ENCODE assay signal across 24 cellular contexts in the genomic region with DNA sequence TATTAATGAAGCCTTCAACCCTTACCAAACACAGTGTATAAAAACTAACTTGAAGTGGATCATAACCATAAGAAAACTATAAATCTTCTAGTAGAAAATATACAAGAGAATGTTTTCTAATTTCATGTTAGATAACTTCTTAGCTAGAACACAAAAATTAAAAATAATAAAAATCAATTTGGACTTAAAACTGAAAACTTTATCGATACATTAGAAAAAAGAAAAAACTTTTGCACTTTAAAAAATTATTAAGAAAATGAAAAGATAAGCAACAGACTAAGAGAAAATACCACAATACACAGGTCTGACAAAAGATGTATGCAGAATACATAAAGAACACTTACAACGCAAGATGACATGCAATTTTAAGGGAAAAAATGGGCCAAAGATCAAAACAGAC.
"Had no signal": no experiment of that assay in that cellular context is flagged by ENCODE, and none has a peak within 500 bp of the region (broad histone marks: within the 10 kb centered on the region; RNA-seq: fewer than 3 reads in every experiment).

No MANE protein-coding gene starts in this region.

- H3K27me3 ChIP-seq: esophagus muscularis mucosa, gastroesophageal sphincter, neural progenitor cell, ovary, suprapubic skin, tibial artery, upper lobe of left lung, uterus had no signal

- H3K36me3 Mint-ChIP-seq: natural killer cell treated with Interleukin-12 subunit alpha and Interleukin-12 subunit beta and Interleukin-15 and Interleukin-18, amount 100 ng/mL, for 72 hours had no signal

- H3K9me3 Mint-ChIP-seq: natural killer cell treated with Interleukin-12 subunit alpha and Interleukin-12 subunit beta and Interleukin-15 and Interleukin-18, amount 100 ng/mL, for 72 hours had no signal

- H3K4me3 ChIP-seq: esophagus muscularis mucosa, gastroesophageal sphincter, left ventricle myocardium inferior, lower lobe of right lung, neural progenitor cell, ovary, smooth muscle cell, suprapubic skin, tibial artery, upper lobe of left lung, uterus had no signal

- H3K27ac ChIP-seq: epithelial cell of prostate, esophagus muscularis mucosa, gastroesophageal sphincter, left ventricle myocardium inferior, lower lobe of right lung, neural progenitor cell, ovary, suprapubic skin, tibial artery, upper lobe of left lung, uterus had no signal

- FAIRE-seq: keratinocyte had no signal

- H3K36me3 ChIP-seq: esophagus muscularis mucosa, gastroesophageal sphincter, left ventricle myocardium inferior, lower lobe of right lung, neural progenitor cell, ovary, suprapubic skin, tibial artery, upper lobe of left lung, uterus had no signal

- H3K4me3 Mint-ChIP-seq: memory B cell; mesothelial cell of epicardium; natural killer cell treated with Interleukin-12 subunit alpha and Interleukin-12 subunit beta and Interleukin-15 and Interleukin-18, amount 100 ng/mL, for 72 hours; neural progenitor cell had no signal

- H3K9me3 ChIP-seq: esophagus muscularis mucosa, gastroesophageal sphincter, lower lobe of right lung, ovary, suprapubic skin, tibial artery, upper lobe of left lung, uterus had no signal

- ATAC-seq: gastroesophageal sphincter; left cardiac atrium; lower lobe of right lung; natural killer cell treated with Interleukin-12 subunit alpha and Interleukin-12 subunit beta and Interleukin-15 and Interleukin-18, amount 100 ng/mL, for 72 hours; right cardiac atrium; stimulated activated naive CD8-positive, alpha-beta T cell treated with anti-CD3 and anti-CD28 coated beads, Interleukin-15, Interleukin-2, amounts not matched to agents 100 U/mL and 50 U/mL, for 24 hours had no signal

- H3K4me1 ChIP-seq: neural progenitor cell had no signal

- H3K27me3 Mint-ChIP-seq: memory B cell; natural killer cell treated with Interleukin-12 subunit alpha and Interleukin-12 subunit beta and Interleukin-15 and Interleukin-18, amount 100 ng/mL, for 72 hours; progenitor cell of endocrine pancreas had no signal

- H3K4me1 Mint-ChIP-seq: mesothelial cell of epicardium, neural progenitor cell had no signal

- DNase-seq: effector memory CD4-positive, alpha-beta T cell; glutamatergic neuron; left cardiac atrium; left ventricle myocardium inferior; lower lobe of right lung; nucleus accumbens; ovary; right cardiac atrium; stimulated activated CD4-positive, alpha-beta T cell treated with anti-CD3 and anti-CD28 coated beads, Interleukin-2, amount 100 ng/mL, for 48 hours; stimulated activated naive CD8-positive, alpha-beta T cell treated with anti-CD3 and anti-CD28 coated beads, Interleukin-15, Interleukin-2, amounts not matched to agents 100 U/mL and 50 U/mL, for 24 hours; tibial artery; upper lobe of left lung; uterus had no signal

- H3K27ac Mint-ChIP-seq: memory B cell; mesothelial cell of epicardium; natural killer cell treated with Interleukin-12 subunit alpha and Interleukin-12 subunit beta and Interleukin-15 and Interleukin-18, amount 100 ng/mL, for 72 hours; neural progenitor cell; progenitor cell of endocrine pancreas had no signal
